8 cellular contexts compared by ENCODE assay signal in genomic region chr6:90219168-90219985, GRCh38.
DNase-seq lines count a peak whose midpoint lies in the region; ATAC-seq and TF ChIP-seq lines count a peak whose summit lies in the region.

No MANE protein-coding gene starts in this region.

- no peak for TF ChIP-seq EP300 in esophagus muscularis mucosa (IDR thresholded peaks at IDR 0.05)

- H3K4me1 ChIP-seq in H9 (ENCODE audit: insufficient read depth, low read length) (peaks cover 6% of the 10 kb centered on the region; the same call in 1 of the 2 replicates), PC-9 (replicated peaks; ENCODE audit: insufficient read depth) (peaks cover 44% of the 10 kb centered on the region), esophagus muscularis mucosa (peaks cover 28 to 45% (median 34%) of the 10 kb centered on the region in 4 donors), neuron (ENCODE audit: insufficient read depth, low read length) (peaks cover 56% of the 10 kb centered on the region)

- H3K9me3 ChIP-seq in H9 (ENCODE audit: control insufficient read depth, low read depth, low read length) (no peaks in the 10 kb centered on the region), PC-9 (ENCODE audit: insufficient read depth, low read depth) (peaks cover 10% of the 10 kb centered on the region), esophagus muscularis mucosa (no peaks in the 10 kb centered on the region), neuron (ENCODE audit: low read length) (peaks cover 3% of the 10 kb centered on the region)

- no peak overlapping the region for H3K4ac ChIP-seq in H9 (ENCODE audit: low read depth, low read length)

- no peak overlapping the region for H3K23ac ChIP-seq in H9 (ENCODE audit: insufficient read length, low read depth, low read length)

- H2BK12ac ChIP-seq in H9 (ENCODE audit: insufficient read length, low read depth, low read length): no peak overlapping the region

- H3K27ac Mint-ChIP-seq in H9: no peak overlapping the region
- no peak overlapping the region for H3K27ac Mint-ChIP-seq in stimulated activated memory B cell treated with anti-CD40 and anti-IgM and Interleukin-4, amounts not matched to agents 10 μg/mL and 1 μg/mL and 100 μg/mL, for 72 hours

- H3K36me3 Mint-ChIP-seq in H9 (ENCODE audit: insufficient read depth in 1 of 3, low read depth in 3 of 3): peaks cover 4 to 12% (median 8%) of the 10 kb centered on the region in 3 experiments; a peak in 6 of 7 replicates
- H3K36me3 Mint-ChIP-seq in stimulated activated memory B cell treated with anti-CD40 and anti-IgM and Interleukin-4, amounts not matched to agents 10 μg/mL and 1 μg/mL and 100 μg/mL, for 72 hours: peaks cover 9% of the 10 kb centered on the region

- no peak overlapping the region for H4K8ac ChIP-seq in H9 (replicated peaks; ENCODE audit: insufficient read length, low read depth, low read length)

- H2AFZ ChIP-seq in H9 (ENCODE audit: low read length) (peak overlapping the region; percentile 71), PC-9 (no peak overlapping the region), neuron (ENCODE audit: low read depth, low read length) (peak overlapping the region; percentile 19)

- CTCF ChIA-PET in AG04449 (lab: Yijun Ruan, JAX) (interaction anchor here (1.6 kb wide), 1 partner anchor 279 kb away, joined by 6 read pairs; no protein-coding TSS in a partner anchor), PC-9 (lab: Charles Lee) (interaction anchor here (1.1 kb wide), 1 partner anchor 34 kb away, joined by 4 read pairs; no protein-coding TSS in a partner anchor)

- H3K18ac ChIP-seq in H9 (ENCODE audit: insufficient read length, low read depth, low read length): peak overlapping the region; percentile 32

- no peak overlapping the region for H3K9ac ChIP-seq in H9 (ENCODE audit: extremely low read depth, insufficient read length, low read length)

- peak overlapping the region; percentile 50 for H4K91ac ChIP-seq in H9 (ENCODE audit: insufficient read length, low read depth, low read length)

- H3K4me2 ChIP-seq in H9 (ENCODE audit: insufficient read depth, insufficient read length, low read length) (no peak overlapping the region), PC-9 (peak overlapping the region; percentile 78)

- peaks cover 7 to 12% of the 10 kb centered on the region in 2 experiments; a peak in 4 of 5 replicates for H3K9me3 Mint-ChIP-seq in H9
- H3K9me3 Mint-ChIP-seq in stimulated activated memory B cell treated with anti-CD40 and anti-IgM and Interleukin-4, amounts not matched to agents 10 μg/mL and 1 μg/mL and 100 μg/mL, for 72 hours: peaks cover 5% of the 10 kb centered on the region

- H4K5ac ChIP-seq in H9 (ENCODE audit: insufficient read length, low read depth, low read length): no peak overlapping the region

- no peaks in the 10 kb centered on the region for H3K79me2 ChIP-seq in H9 (ENCODE audit: insufficient read depth, low read length)
- H3K79me2 ChIP-seq in PC-9 (ENCODE audit: low read depth): no peaks in the 10 kb centered on the region

- H3K23me2 ChIP-seq in H9 (ENCODE audit: insufficient read length, low read depth, low read length, poor library complexity, severe bottlenecking): no peaks in the 10 kb centered on the region

- intact Hi-C loops in PC-9 (cut with micrococcal nuclease; ENCODE audit: unreplicated experiment): loop anchor here (2.0 to 5.0 kb wide), 3 partner anchors 132 to 921 kb away; no protein-coding TSS in a partner anchor
- intact Hi-C loops in esophagus muscularis mucosa (cut with DNase I): loop anchor here (5.0 kb wide), 2 partner anchors 68 to 122 kb away; no protein-coding TSS in a partner anchor

- no peak overlapping the region for H3T11ph ChIP-seq in H9 (ENCODE audit: low read length)

- TF ChIP-seq CTCF in AG04449 (IDR thresholded peaks at IDR 0.05; ENCODE audit: insufficient read depth, low read length, missing control alignments) (no peak), H9 (conservative IDR thresholded peaks at IDR 0.05) (no peak), PC-9 (conservative IDR thresholded peaks at IDR 0.05) (no peak), esophagus muscularis mucosa (IDR thresholded peaks at IDR 0.05) (no peak)

- H2AK5ac ChIP-seq in H9 (ENCODE audit: insufficient read length, low read length): no peak overlapping the region

- no CpG with 5 or more reads among the region's 14 CpGs for WGBS in H9 (ENCODE audit: extremely low coverage, insufficient read length, low lambda C conversion rate)
- WGBS in esophagus muscularis mucosa: 35% methylated on average over 14 of the region's 14 CpGs

- H3K14ac ChIP-seq in H9 (ENCODE audit: insufficient read depth, low read length): no peak overlapping the region

- H2BK5ac ChIP-seq in H9 (ENCODE audit: insufficient read length, low read length): no peak overlapping the region

- H3K4me3 ChIP-seq in AG04449 (ENCODE audit: low read depth, low read length) (peak overlapping the region; percentile 36), PC-9 (peak overlapping the region; percentile 27; the same call in 1 of the 2 replicates), esophagus muscularis mucosa (peak overlapping the region; percentile 33 to 45 (median 38)), neuron (ENCODE audit: low read length) (peak overlapping the region; percentile 50)

- H3K36me3 ChIP-seq in PC-9 (ENCODE audit: low read depth): no peaks in the 10 kb centered on the region
- no peaks in the 10 kb centered on the region for H3K36me3 ChIP-seq in esophagus muscularis mucosa
- H3K36me3 ChIP-seq in neuron (ENCODE audit: insufficient read depth, low read length): no peaks in the 10 kb centered on the region

- H4K20me1 ChIP-seq in H9 (ENCODE audit: control insufficient read depth, insufficient read depth, insufficient read length): no peaks in the 10 kb centered on the region
- no peaks in the 10 kb centered on the region for H4K20me1 ChIP-seq in PC-9 (ENCODE audit: insufficient read depth)

- no peaks in the 10 kb centered on the region for H3K79me1 ChIP-seq in H9 (ENCODE audit: insufficient read depth, low read depth, low read length, poor library complexity, severe bottlenecking)

- TF ChIP-seq POLR2A in esophagus muscularis mucosa (IDR thresholded peaks at IDR 0.05; ENCODE audit: low read depth): no peak

- H3F3A ChIP-seq in PC-9 (ENCODE audit: insufficient read depth, low read depth): peaks cover 35% of the 10 kb centered on the region

- H3K9me2 ChIP-seq in PC-9 (ENCODE audit: insufficient read depth): no peaks in the 10 kb centered on the region

- no peak for ATAC-seq in HG02973 (IDR thresholded peaks at IDR 0.05; ENCODE audit: unreplicated experiment)
- no peak for ATAC-seq in GM19455 (IDR thresholded peaks at IDR 0.05; ENCODE audit: unreplicated experiment)
- no peak for ATAC-seq in stimulated activated memory B cell treated with anti-CD40 and anti-IgM and Interleukin-4, amounts not matched to agents 10 μg/mL and 1 μg/mL and 100 μg/mL, for 72 hours

- DNase-seq in AG04449 (ENCODE audit: low read depth, low spot score) (peak; percentile 63), H9 (no peak), PC-9 (no peak), esophagus muscularis mucosa (ENCODE audit: extremely low spot score) (no peak)

- no peak overlapping the region for H2BK120ac ChIP-seq in H9 (ENCODE audit: low read depth, low read length, poor library complexity, severe bottlenecking)

- no peak overlapping the region for H2BK15ac ChIP-seq in H9 (ENCODE audit: low read depth, low read length)

- H3K4me3 Mint-ChIP-seq in H9: no peak overlapping the region
- H3K4me3 Mint-ChIP-seq in stimulated activated memory B cell treated with anti-CD40 and anti-IgM and Interleukin-4, amounts not matched to agents 10 μg/mL and 1 μg/mL and 100 μg/mL, for 72 hours: no peak overlapping the region

- peak overlapping the region; percentile 94 for H3K27ac ChIP-seq in H9 (ENCODE audit: insufficient read length, low read depth, low read length)
- H3K27ac ChIP-seq in PC-9: peak overlapping the region; percentile 91
- H3K27ac ChIP-seq in esophagus muscularis mucosa (replicated peaks in 1 of 4): peak overlapping the region; percentile 80 to 90 (median 86)

- no peaks in the 10 kb centered on the region for H3K27me3 Mint-ChIP-seq in H9 (ENCODE audit: low read depth)
- H3K27me3 Mint-ChIP-seq in stimulated activated memory B cell treated with anti-CD40 and anti-IgM and Interleukin-4, amounts not matched to agents 10 μg/mL and 1 μg/mL and 100 μg/mL, for 72 hours: no peaks in the 10 kb centered on the region

- H2BK20ac ChIP-seq in H9 (ENCODE audit: low read depth, low read length, poor library complexity, severe bottlenecking): no peak overlapping the region

- no peak overlapping the region for H3K56ac ChIP-seq in H9 (ENCODE audit: insufficient read length, low read depth, low read length)

- H3K27me3 ChIP-seq in H9 (ENCODE audit: insufficient read depth, low read length): no peaks in the 10 kb centered on the region
- H3K27me3 ChIP-seq in PC-9 (ENCODE audit: insufficient read depth, low read depth): no peaks in the 10 kb centered on the region
- no peaks in the 10 kb centered on the region for H3K27me3 ChIP-seq in esophagus muscularis mucosa
- H3K27me3 ChIP-seq in neuron (ENCODE audit: insufficient read depth, low read length): no peaks in the 10 kb centered on the region

- BruUV-seq in PC-9 (replicated peaks; lab: Mats Ljungman, UMichigan): no TSS peak

- peaks cover 0 to 4% of the 10 kb centered on the region in 2 experiments; a peak in 3 of 4 replicates for H3K4me1 Mint-ChIP-seq in H9
- peaks cover 19% of the 10 kb centered on the region for H3K4me1 Mint-ChIP-seq in stimulated activated memory B cell treated with anti-CD40 and anti-IgM and Interleukin-4, amounts not matched to agents 10 μg/mL and 1 μg/mL and 100 μg/mL, for 72 hours

- POLR2A ChIA-PET in AG04449 (lab: Yijun Ruan, JAX) (interaction anchor here (0.7 to 2.0 kb wide), 7 partner anchors 8 to 82 kb away, joined by 3 to 8 read pairs (median 4); no protein-coding TSS in a partner anchor), PC-9 (lab: Charles Lee; ENCODE audit: unreplicated experiment) (no interaction called here)
